ENCODE assay signal across 18 cellular contexts in the genomic region with DNA sequence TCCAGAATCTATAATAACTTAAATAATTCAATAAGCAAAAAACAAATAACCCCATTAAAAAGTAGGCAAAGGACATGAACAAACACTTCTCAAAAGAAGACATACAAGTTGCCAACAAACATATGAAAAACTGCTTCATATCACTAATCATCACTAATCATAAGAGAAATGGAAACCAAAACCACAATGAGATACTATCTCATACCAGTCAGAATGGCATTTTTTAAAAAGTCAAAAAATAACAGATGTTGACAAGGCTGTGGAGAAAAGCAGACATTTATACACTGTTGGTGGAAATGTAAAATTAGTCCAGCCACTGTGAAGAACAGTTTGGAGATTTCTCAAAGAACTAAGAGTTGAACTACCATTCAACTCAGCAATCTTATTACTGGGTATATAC. TPM values are rescaled to one million over a fixed set of nuclear protein-coding genes. Genes with fewer than 3 reads are reported as not detected.
A peak's percentile ranks its signal among the peaks of the same experiment; 100 is the strongest.
DNase-seq lines count a peak whose midpoint lies in the region; ATAC-seq and TF ChIP-seq lines count a peak whose summit lies in the region.
"Had no signal": no experiment of that assay in that cellular context is flagged by ENCODE, and none has a peak within 500 bp of the region (broad histone marks: within the 10 kb centered on the region; RNA-seq: fewer than 3 reads in every experiment).

No MANE protein-coding gene starts in this region.

- peak; percentile 87 for ATAC-seq in GM18498 (IDR thresholded peaks at IDR 0.05; ENCODE audit: unreplicated experiment)
- ATAC-seq in GM19351 (IDR thresholded peaks at IDR 0.05; ENCODE audit: unreplicated experiment), result peak; percentile 70
- ATAC-seq in HG02981 (IDR thresholded peaks at IDR 0.05; ENCODE audit: unreplicated experiment), result peak; percentile 61
- peak; percentile 86 for ATAC-seq in SK-N-SH treated with all-trans-retinoic acid at 6 μM for 48 hours
- ATAC-seq: mucosa of descending colon; stimulated activated memory B cell treated with anti-CD40 and anti-IgM and Interleukin-4, amounts not matched to agents 10 μg/mL and 1 μg/mL and 100 μg/mL, for 72 hours; T-cell had no signal

- no peak for DNase-seq in SW 1271 (lab: John Stamatoyannopoulos, UW)
- no peak for DNase-seq in NCI-H2029 treated with DMSO at 0.1 percent for 48 hours (lab: John Stamatoyannopoulos, UW)
- DNase-seq in H7, result no peak
- DNase-seq in epidermal melanocyte (ENCODE audit: insufficient read length, low spot score), result no peak
- DNase-seq: activated CD8-positive, alpha-beta memory T cell treated with anti-CD3 and anti-CD28 coated beads, Interleukin-2, amount 50 U/mL, for 48 hours; activated naive CD8-positive, alpha-beta T cell treated with anti-CD3 and anti-CD28 coated beads for 36 hours; effector CD8-positive, alpha-beta T cell; MG63; mucosa of descending colon; T-cell; upper lobe of left lung had no signal

- H3K36me3 ChIP-seq in H7 (replicated peaks; ENCODE audit: control insufficient read depth, insufficient read depth, low read length), result no peaks in the 10 kb centered on the region
- H3K36me3 ChIP-seq: cardiac muscle cell, MG63, upper lobe of left lung had no signal

- H3K27me3 ChIP-seq in H7 (ENCODE audit: control insufficient read depth, insufficient read depth, low read length), result no peaks in the 10 kb centered on the region
- H3K27me3 ChIP-seq: cardiac muscle cell, hepatocyte, MG63, upper lobe of left lung had no signal

- H3K4me3 ChIP-seq in H7 (ENCODE audit: insufficient read depth, low read depth, low read length), result no peak overlapping the region
- H3K4me3 ChIP-seq: cardiac muscle cell, hepatocyte, MG63, mucosa of descending colon, upper lobe of left lung had no signal

TF ChIP-seq in SK-N-SH treated with all-trans-retinoic acid at 6 μM for 48 hours, 23 proteins besides CTCF, POLR2A, EP300 and RAD21:
- TF ChIP-seq ZFP30 (CRISPR knock-in tag; IDR thresholded peaks at IDR 0.05), result no peak
- TF ChIP-seq ISL1 (CRISPR knock-in tag; IDR thresholded peaks at IDR 0.05), result 0 out of 2 replicates have a peak, but pooled peaks have one; percentile 19
- TF ChIP-seq TOX (CRISPR knock-in tag; IDR thresholded peaks at IDR 0.05; ENCODE audit: borderline replicate concordance), result peak; percentile 24; the same call in 1 of the 2 replicates

RNA-seq across cellular contexts. Expression of a gene that starts 19.5 kb away (rescaled TPM):
- total RNA-seq in H7 (2014; rRNA removed; shearing (Covaris generic)), result 0.48 and 0.78 TPM in 2 replicates

RNA-seq across cellular contexts. Expression of a gene that starts 57.0 kb away (rescaled TPM):
- 10.7 and 13.3 TPM in 2 replicates for total RNA-seq in H7 (2014; rRNA removed; shearing (Covaris generic))
